In genomic region chr7:149686001-149686400, GRCh38 we compare ENCODE assay signal across 13 cellular contexts.
DNase-seq lines count a peak whose midpoint lies in the region; ATAC-seq and TF ChIP-seq lines count a peak whose summit lies in the region.
"Had no signal": no experiment of that assay in that cellular context is flagged by ENCODE, and none has a peak within 500 bp of the region (broad histone marks: within the 10 kb centered on the region; RNA-seq: fewer than 3 reads in every experiment).

No MANE protein-coding gene starts in this region.

- no peaks in the 10 kb centered on the region for H3K9me3 ChIP-seq in GM23248 (ENCODE audit: low read depth)
- no peaks in the 10 kb centered on the region for H3K9me3 ChIP-seq in sigmoid colon
- H3K9me3 ChIP-seq: lower lobe of right lung had no signal

- peak overlapping the region; percentile 73 for H3K27ac ChIP-seq in GM23248
- peak overlapping the region; percentile 2 to 20 (median 8) for H3K27ac ChIP-seq in sigmoid colon
- H3K27ac ChIP-seq: lower lobe of right lung, right atrium auricular region, tibial artery had no signal

- in situ Hi-C loops in GM23248 (cut with MboI) = no loop called here

- no peaks in the 10 kb centered on the region for H3K79me2 ChIP-seq in GM23248 (ENCODE audit: insufficient read depth)

- DNase-seq in GM23248 (peak; percentile 96), NOMO-1 treated with DMSO at 0.1 percent for 48 hours (lab: John Stamatoyannopoulos, UW; ENCODE audit: unreplicated experiment) (peak; percentile 35), epidermal melanocyte (ENCODE audit: insufficient read length, low spot score) (peak; percentile 68), sigmoid colon (no peak)
- DNase-seq in activated CD4-positive, CD25-positive, alpha-beta regulatory T cell (lab: John Stamatoyannopoulos, UW) = no peak
- no peak for DNase-seq in activated effector memory CD4-positive, alpha-beta T cell treated with anti-CD3 and anti-CD28 coated beads, Interleukin-2, amount 50 U/mL, for 16 hours
- DNase-seq: activated CD4-positive, alpha-beta T cell treated with anti-CD3 and anti-CD28 coated beads, Interleukin-2, amount 10 ng/mL, durations not matched to agents 7 days and 5 days; lower lobe of right lung; NCI-H69; stimulated activated CD4-positive, alpha-beta T cell treated with anti-CD3 and anti-CD28 coated beads, Interleukin-2, amount 100 ng/mL, for 48 hours; tibial artery had no signal

- H3K4me2 ChIP-seq in GM23248 (ENCODE audit: unreplicated experiment) = peak overlapping the region; percentile 78

- TF ChIP-seq EP300 in sigmoid colon (IDR thresholded peaks at IDR 0.05) = no peak

- TF ChIP-seq CTCF in sigmoid colon (IDR thresholded peaks at IDR 0.05) = no peak

- H3K36me3 ChIP-seq in GM23248 (ENCODE audit: low read depth) (no peaks in the 10 kb centered on the region), sigmoid colon (no peaks in the 10 kb centered on the region)
- H3K36me3 ChIP-seq: lower lobe of right lung, right atrium auricular region, tibial artery had no signal

- peak overlapping the region; percentile 59 for H2AFZ ChIP-seq in GM23248

- ATAC-seq in HG02884 (IDR thresholded peaks at IDR 0.05; ENCODE audit: unreplicated experiment) = no peak
- ATAC-seq: lower lobe of right lung had no signal

- peaks cover 34% of the 10 kb centered on the region for H3F3A ChIP-seq in GM23248 (ENCODE audit: insufficient read depth)

- no peak overlapping the region for H3K9ac ChIP-seq in GM23248

- peak overlapping the region; percentile 45 for H3K4me3 ChIP-seq in GM23248
- H3K4me3 ChIP-seq in sigmoid colon = no peak overlapping the region
- H3K4me3 ChIP-seq: lower lobe of right lung, right atrium auricular region, tibial artery had no signal

- TF ChIP-seq POLR2A in sigmoid colon (IDR thresholded peaks at IDR 0.05) = no peak

- H3K27me3 ChIP-seq in GM23248 (replicated peaks; ENCODE audit: insufficient read depth) (no peaks in the 10 kb centered on the region), sigmoid colon (peaks cover 0 to 6% (median 0%) of the 10 kb centered on the region in 3 donors)

- no peaks in the 10 kb centered on the region for H3K9me2 ChIP-seq in GM23248 (ENCODE audit: insufficient read depth)

- intact Hi-C loops in sigmoid colon (cut with DNase I) = no loop called here

- H3K4me1 ChIP-seq in GM23248 (ENCODE audit: insufficient read depth) (peaks cover 49% of the 10 kb centered on the region), sigmoid colon (peaks cover 0 to 24% (median 11%) of the 10 kb centered on the region in 4 donors)
- H3K4me1 ChIP-seq: right atrium auricular region, tibial artery had no signal

- no peaks in the 10 kb centered on the region for H4K20me1 ChIP-seq in GM23248 (ENCODE audit: insufficient read depth)

- 4 to 8% methylated on average over 3 of the region's 3 CpGs for WGBS in GM23248 (ENCODE audit: low coverage in 1 of 2, low lambda C conversion rate in 2 of 2, missing lambda C conversion rate in 2 of 2), 2 experiments
- WGBS in sigmoid colon, 2 donors = 77 to 82% methylated on average over 3 of the region's 3 CpGs

Comparison
In these comparisons a context has a peak if more than half of its experiments do, and no peak if none do; other contexts are left out.
1. DNase-seq: peak in GM23248 (single experiment), NOMO-1 treated with DMSO at 0.1 percent for 48 hours (single experiment) and epidermal melanocyte (single experiment); none in sigmoid colon (single experiment), activated CD4-positive, CD25-positive, alpha-beta regulatory T cell (0 of 4) and activated effector memory CD4-positive, alpha-beta T cell treated with anti-CD3 and anti-CD28 coated beads, Interleukin-2, amount 50 U/mL, for 16 hours (single experiment).